In genomic region chr9:95753762-95754465, GRCh38 we compare ENCODE assay signal across 12 cellular contexts.
A peak's percentile ranks its signal among the peaks of the same experiment; 100 is the strongest.
DNase-seq lines count a peak whose midpoint lies in the region; ATAC-seq, FAIRE-seq and TF ChIP-seq lines count a peak whose summit lies in the region.
"Had no signal": no experiment of that assay in that cellular context is flagged by ENCODE, and none has a peak within 500 bp of the region (broad histone marks: within the 10 kb centered on the region; RNA-seq: fewer than 3 reads in every experiment).

No MANE protein-coding gene starts in this region.

- BruUV-seq in HepG2 (replicated peaks; lab: Mats Ljungman, UMichigan) (no TSS peak), PC-3 (replicated peaks; lab: Mats Ljungman, UMichigan) (no TSS peak)

- peak; percentile 79 for DNase-seq in NCI-H2081 treated with DMSO at 0.1 percent for 48 hours (lab: John Stamatoyannopoulos, UW)
- peak; percentile 39 for DNase-seq in cerebellum (ENCODE audit: low spot score)
- DNase-seq in HepG2 (ENCODE audit: low spot score), result no peak
- no peak for DNase-seq in upper lobe of right lung
- no peak for DNase-seq in PC-3
- DNase-seq: activated CD4-positive, alpha-beta T cell treated with anti-CD3 and anti-CD28 coated beads, Interleukin-2, amount 50 U/mL, for 48 hours; NCI-H226; posterior cingulate gyrus had no signal

- TF ChIP-seq EP300 in HepG2 (IDR thresholded peaks at IDR 0.05; ENCODE audit: low read depth in 2 of 2, low read length in 2 of 2) (peak in 1 of 2 experiments; percentile 55; a peak in 1 of 4 replicates), HepG2 (CRISPR knock-in tag; IDR thresholded peaks at IDR 0.05; ENCODE audit: borderline replicate concordance) (no peak)

- peak overlapping the region in 2 of 3 experiments; percentile 17 to 64; a peak in 2 of 6 replicates for H3K4me3 ChIP-seq in HepG2 (replicated peaks in 1 of 3; ENCODE audit: insufficient read depth in 1 of 3, low read depth in 2 of 3, low read length in 3 of 3)
- H3K4me3 ChIP-seq in upper lobe of right lung, result no peak overlapping the region
- H3K4me3 ChIP-seq in PC-3 (ENCODE audit: low read length), result no peak overlapping the region
- H3K4me3 ChIP-seq: suprapubic skin had no signal

- TF ChIP-seq CTCF in HepG2 (CRISPR knock-in tag; IDR thresholded peaks at IDR 0.05), result no peak
- TF ChIP-seq CTCF in upper lobe of right lung (IDR thresholded peaks at IDR 0.05), result no peak
- no peak for TF ChIP-seq CTCF in PC-3 (conservative IDR thresholded peaks at IDR 0.05; ENCODE audit: low read depth, low read length)

- H3K9me3 ChIP-seq in HepG2 (ENCODE audit: low read length) (no peaks in the 10 kb centered on the region), upper lobe of right lung (no peaks in the 10 kb centered on the region), PC-3 (ENCODE audit: low read length) (no peaks in the 10 kb centered on the region)
- H3K9me3 ChIP-seq: suprapubic skin had no signal

- peak; percentile 83 for FAIRE-seq in HepG2 (lab: Jason Lieb, UNC)
- FAIRE-seq: keratinocyte had no signal

- H3K27me3 ChIP-seq in HepG2 (ENCODE audit: control insufficient read depth in 1 of 2, insufficient read depth in 2 of 2, low read length in 2 of 2) (peaks cover 0 to 3% of the 10 kb centered on the region in 2 experiments; a peak in 1 of 5 replicates), upper lobe of right lung (peaks cover 5% of the 10 kb centered on the region), PC-3 (ENCODE audit: low read length) (no peaks in the 10 kb centered on the region)

- H2AFZ ChIP-seq in HepG2 (ENCODE audit: low read length) (peak overlapping the region; percentile 70), PC-3 (ENCODE audit: low read length) (no peak overlapping the region)

- H3K4me1 ChIP-seq in HepG2 (ENCODE audit: insufficient read depth, low read length) (peaks cover 45% of the 10 kb centered on the region), upper lobe of right lung (peaks cover 7% of the 10 kb centered on the region), PC-3 (ENCODE audit: insufficient read depth, low read length) (no peaks in the 10 kb centered on the region)

- no peaks in the 10 kb centered on the region for H3K9me2 ChIP-seq in PC-3 (replicated peaks; ENCODE audit: low read length)

- peak overlapping the region; percentile 83 for H3K4me2 ChIP-seq in HepG2 (ENCODE audit: low read depth, low read length)
- H3K4me2 ChIP-seq in PC-3 (ENCODE audit: low read length), result no peak overlapping the region

- in situ Hi-C loops in HepG2 (cut with HindIII; ENCODE audit: extremely low pct_ligation_motif_present, low pct_unique_long_range_greater_than_20kb), result no loop called here

- H3K36me3 ChIP-seq in HepG2 (replicated peaks in 1 of 2; ENCODE audit: control insufficient read depth in 1 of 2, insufficient read depth in 2 of 2, low read length in 2 of 2), result no peaks in the 10 kb centered on the region
- no peaks in the 10 kb centered on the region for H3K36me3 ChIP-seq in upper lobe of right lung
- no peaks in the 10 kb centered on the region for H3K36me3 ChIP-seq in PC-3 (ENCODE audit: low read depth, low read length)
- H3K36me3 ChIP-seq: suprapubic skin had no signal

- TF ChIP-seq POLR2A in HepG2 (IDR thresholded peaks at IDR 0.05; ENCODE audit: insufficient read depth in 1 of 2, low read depth in 2 of 2, low read length in 2 of 2), result no peak

- TF ChIP-seq RAD21 in HepG2 (CRISPR knock-in tag; IDR thresholded peaks at IDR 0.05), result no peak

- H4K20me1 ChIP-seq in HepG2 (ENCODE audit: insufficient read depth, low read length), result no peaks in the 10 kb centered on the region
- H4K20me1 ChIP-seq in PC-3 (ENCODE audit: low read length), result no peaks in the 10 kb centered on the region

- CTCF ChIA-PET in HepG2 (lab: Yijun Ruan, JAX; ENCODE audit: low intra/inter-chr PET ratio, low total read pairs), result no interaction called here
- CTCF ChIA-PET in PC-3 (lab: Charles Lee), result no interaction called here

- H3K27ac ChIP-seq in HepG2 (ENCODE audit: extremely low read length, insufficient read depth, low read length), result no peak overlapping the region
- H3K27ac ChIP-seq in upper lobe of right lung, result peak overlapping the region; percentile 27
- H3K27ac ChIP-seq in PC-3 (ENCODE audit: low read length), result no peak overlapping the region
- H3K27ac ChIP-seq: suprapubic skin had no signal

- H3K79me2 ChIP-seq in HepG2 (ENCODE audit: insufficient read depth, low read length) (no peaks in the 10 kb centered on the region), PC-3 (ENCODE audit: low read length) (no peaks in the 10 kb centered on the region)

- intact Hi-C loops in HepG2 (cut with micrococcal nuclease; ENCODE audit: unreplicated experiment) (no loop called here), upper lobe of right lung (cut with DNase I) (no loop called here), PC-3 (cut with micrococcal nuclease) (no loop called here)

- ATAC-seq in HepG2 (peak; percentile 55), upper lobe of right lung (peak; percentile 57), PC-3 (no peak), HG02884 (IDR thresholded peaks at IDR 0.05; ENCODE audit: unreplicated experiment) (no peak), GM18868 (IDR thresholded peaks at IDR 0.05; ENCODE audit: unreplicated experiment) (no peak)

- POLR2A ChIA-PET in HepG2 (lab: Yijun Ruan, JAX) (interaction anchor here (2.6 kb wide), 1 partner anchor 122 kb away, joined by 7 read pairs; the partner anchor contains the start of gene ERCC6L2), PC-3 (lab: Charles Lee; ENCODE audit: unreplicated experiment) (no interaction called here)

- H3F3A ChIP-seq in PC-3 (ENCODE audit: low read length, unreplicated experiment), result no peaks in the 10 kb centered on the region

- H3K9ac ChIP-seq in HepG2 (ENCODE audit: insufficient read depth, low read depth, low read length) (peak overlapping the region; percentile 4; the same call in 1 of the 2 replicates), PC-3 (ENCODE audit: low read length) (no peak overlapping the region)

- 12% methylated on average over 7 of the region's 7 CpGs for WGBS in HepG2 (ENCODE audit: low lambda C conversion rate)

TF ChIP-seq in HepG2, 621 proteins besides CTCF, POLR2A, EP300 and RAD21 (continues in another document):
- TF ChIP-seq HNF4A (CRISPR knock-in tag; IDR thresholded peaks at IDR 0.05) (peak; percentile 55), ZNF292 (CRISPR knock-in tag; IDR thresholded peaks at IDR 0.05; ENCODE audit: borderline replicate concordance, low read depth) (0 out of 2 replicates have a peak, but pooled peaks have one; percentile 46), ZNF207 (IDR thresholded peaks at IDR 0.05; ENCODE audit: borderline replicate concordance) (no peak), ZNF768 (CRISPR knock-in tag; IDR thresholded peaks at IDR 0.05) (no peak), ZFP36L2 (CRISPR knock-in tag; IDR thresholded peaks at IDR 0.05) (no peak), FOXA3 (CRISPR knock-in tag; IDR thresholded peaks at IDR 0.05) (0 out of 2 replicates have a peak, but pooled peaks have one; percentile 11), ZFX (CRISPR knock-in tag; IDR thresholded peaks at IDR 0.05; ENCODE audit: low read depth) (peak; percentile 24; the same call in 1 of the 2 replicates), ZNF354B (CRISPR knock-in tag; IDR thresholded peaks at IDR 0.05) (no peak), DPF2 (CRISPR knock-in tag; IDR thresholded peaks at IDR 0.05; ENCODE audit: borderline replicate concordance, low read depth) (no peak), ZNF329 (CRISPR knock-in tag; IDR thresholded peaks at IDR 0.05; ENCODE audit: low read depth) (no peak), ZSCAN30 (CRISPR knock-in tag; IDR thresholded peaks at IDR 0.05) (no peak), HNRNPL (IDR thresholded peaks at IDR 0.05; ENCODE audit: low read depth, low read length) (no peak), ONECUT2 (CRISPR knock-in tag; IDR thresholded peaks at IDR 0.05) (no peak), ZNF850 (CRISPR knock-in tag; conservative IDR thresholded peaks at IDR 0.05) (no peak), SNAI1 (CRISPR knock-in tag; IDR thresholded peaks at IDR 0.05; ENCODE audit: borderline replicate concordance) (0 out of 2 replicates have a peak, but pooled peaks have one; percentile 22), HNF4G (IDR thresholded peaks at IDR 0.05; ENCODE audit: borderline replicate concordance, low read depth, low read length) (peak; percentile 19; the same call in 1 of the 2 replicates), HNF4G (CRISPR knock-in tag; IDR thresholded peaks at IDR 0.05; ENCODE audit: borderline replicate concordance, low read depth) (no peak), TP53 (CRISPR knock-in tag; conservative IDR thresholded peaks at IDR 0.05) (no peak), ZC3H4 (CRISPR knock-in tag; IDR thresholded peaks at IDR 0.05; ENCODE audit: borderline replicate concordance) (no peak), RELA (CRISPR knock-in tag; IDR thresholded peaks at IDR 0.05) (no peak), KDM6A (CRISPR knock-in tag; IDR thresholded peaks at IDR 0.05; ENCODE audit: low read depth) (no peak), CENPT (CRISPR knock-in tag; IDR thresholded peaks at IDR 0.05; ENCODE audit: low read depth) (no peak), MAFK (conservative IDR thresholded peaks at IDR 0.05 in 1 of 2, IDR thresholded peaks at IDR 0.05 in 1 of 2; ENCODE audit: low read length in 2 of 2) (peak in 1 of 2 experiments; percentile 41; a peak in 1 of 4 replicates), ZNF441 (CRISPR knock-in tag; IDR thresholded peaks at IDR 0.05; ENCODE audit: borderline replicate concordance) (peak; percentile 58; the same call in 1 of the 2 replicates)
- TF ChIP-seq, protein P1, sequence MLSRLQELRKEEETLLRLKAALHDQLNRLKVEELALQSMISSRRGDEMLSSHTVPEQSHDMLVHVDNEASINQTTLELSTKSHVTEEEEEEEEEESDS (CRISPR knock-in tag; IDR thresholded peaks at IDR 0.05; ENCODE audit: borderline replicate concordance), result no peak

Comparison
In these comparisons a context has a peak if more than half of its experiments do, and no peak if none do; other contexts are left out.
1. DNase-seq: peak in NCI-H2081 treated with DMSO at 0.1 percent for 48 hours (single experiment) and cerebellum (single experiment); none in HepG2 (single experiment), upper lobe of right lung (single experiment) and PC-3 (single experiment).
2. ATAC-seq: peak in HepG2 (single experiment) and upper lobe of right lung (single experiment); none in PC-3 (single experiment), HG02884 (single experiment) and GM18868 (single experiment).
3. H3K4me3 ChIP-seq: peak in HepG2 (2 of 3); none in upper lobe of right lung (single experiment) and PC-3 (single experiment).